15 cellular contexts compared by ENCODE assay signal in the genomic region with DNA sequence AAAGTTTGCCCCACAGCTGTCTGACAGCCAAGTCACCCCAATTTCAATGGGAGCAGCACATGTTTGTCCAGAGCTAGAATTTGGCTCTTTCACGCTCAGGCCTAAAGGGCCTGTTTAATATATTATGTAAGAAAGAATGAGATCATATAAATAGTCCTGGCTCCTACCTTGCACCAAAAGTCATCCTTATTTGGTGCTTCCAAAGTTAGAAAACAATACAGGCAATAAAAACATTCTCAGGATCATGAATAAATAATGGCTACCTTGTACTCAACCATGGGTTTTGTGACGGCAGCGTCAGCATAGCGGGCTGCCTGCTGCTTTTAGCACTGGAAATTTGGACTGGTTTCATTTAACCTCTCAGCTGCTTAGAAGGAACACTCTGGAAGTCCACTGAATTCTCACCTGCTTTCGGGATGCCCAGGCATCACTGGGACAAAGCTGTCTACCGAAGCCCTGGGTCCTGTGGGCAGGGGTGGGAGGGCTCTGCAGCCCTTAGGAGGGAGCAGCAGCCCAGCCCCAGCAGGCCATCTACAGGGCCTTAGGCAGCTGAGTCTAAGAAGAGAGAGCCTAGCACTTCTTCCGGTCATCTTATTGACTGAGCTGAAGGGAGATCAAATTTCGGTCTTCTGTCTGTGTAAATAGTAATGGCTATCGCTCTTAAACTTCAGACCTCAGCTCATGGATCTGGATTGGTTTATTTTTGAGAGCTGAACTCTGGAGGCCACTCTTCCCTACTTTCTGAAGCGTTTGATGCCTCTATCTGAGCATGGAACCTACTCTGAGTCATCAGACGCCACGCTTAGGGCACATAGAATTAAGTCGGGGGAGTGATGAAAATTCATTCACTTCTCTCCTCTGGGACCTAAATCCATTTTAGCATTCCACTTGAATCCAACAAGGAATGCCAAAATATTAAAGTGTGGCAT.
DNase-seq lines count a peak whose midpoint lies in the region; ATAC-seq and TF ChIP-seq lines count a peak whose summit lies in the region.
"Had no signal": no experiment of that assay in that cellular context is flagged by ENCODE, and none has a peak within 500 bp of the region (broad histone marks: within the 10 kb centered on the region; RNA-seq: fewer than 3 reads in every experiment).

No MANE protein-coding gene starts in this region.

- peak overlapping the region; percentile 11 for H3K4me3 Mint-ChIP-seq in neural progenitor cell

- in situ Hi-C loops in SK-MEL-5 (cut with HindIII; ENCODE audit: low pct_unique_long_range_greater_than_20kb, low sequenced_read_pairs), result no loop called here

- ATAC-seq in HG02870 (IDR thresholded peaks at IDR 0.05; ENCODE audit: unreplicated experiment), result no peak
- ATAC-seq in HG02642 (IDR thresholded peaks at IDR 0.05; ENCODE audit: poor library complexity, unreplicated experiment), result no peak
- ATAC-seq: left lung had no signal

- H3K9me3 Mint-ChIP-seq in neural progenitor cell, result no peaks in the 10 kb centered on the region

- no peak overlapping the region for H3K9ac ChIP-seq in neural progenitor cell

- no peaks in the 10 kb centered on the region for H3K36me3 Mint-ChIP-seq in neural progenitor cell

- TF ChIP-seq CTCF in A673 (conservative IDR thresholded peaks at IDR 0.05; ENCODE audit: low read depth, low read length), result no peak
- TF ChIP-seq CTCF in fibroblast of villous mesenchyme (IDR thresholded peaks at IDR 0.05; ENCODE audit: insufficient read depth, low read depth, low read length), result no peak
- TF ChIP-seq CTCF in neural progenitor cell (IDR thresholded peaks at IDR 0.05), result no peak

- peaks cover 5% of the 10 kb centered on the region for H3K27me3 Mint-ChIP-seq in neural progenitor cell (ENCODE audit: insufficient read depth, low read depth)

- H3K79me2 ChIP-seq in neural progenitor cell (ENCODE audit: low read depth), result no peaks in the 10 kb centered on the region

- peak overlapping the region; percentile 72 for H3K27ac Mint-ChIP-seq in neural progenitor cell

- H3K36me3 ChIP-seq in A673 (ENCODE audit: insufficient read depth, low read length, poor library complexity, severe bottlenecking) (no peaks in the 10 kb centered on the region), neural progenitor cell (no peaks in the 10 kb centered on the region)
- H3K36me3 ChIP-seq: left lung had no signal

- H3K4me1 ChIP-seq in A673 (ENCODE audit: insufficient read depth, low read length, poor library complexity, severe bottlenecking) (peaks cover 55% of the 10 kb centered on the region), neural progenitor cell (peaks cover 34% of the 10 kb centered on the region)

- H3K9me3 ChIP-seq in A673 (ENCODE audit: low read depth, low read length, poor library complexity, severe bottlenecking), result no peaks in the 10 kb centered on the region
- H3K9me3 ChIP-seq in neural progenitor cell (ENCODE audit: low read depth), result no peaks in the 10 kb centered on the region
- H3K9me3 ChIP-seq: left lung had no signal

- no peaks in the 10 kb centered on the region for H4K20me1 ChIP-seq in neural progenitor cell (ENCODE audit: low read depth)

- DNase-seq in A673 (ENCODE audit: low spot score) (peak; percentile 55), SK-MEL-5 (ENCODE audit: low read depth, low spot score) (peak; percentile 43), fibroblast of villous mesenchyme (ENCODE audit: low read depth) (peak; percentile 56), neural progenitor cell (ENCODE audit: low spot score) (no peak), RKO (ENCODE audit: low spot score) (no peak), NCI-H2171 (lab: John Stamatoyannopoulos, UW) (no peak)
- DNase-seq: activated CD4-positive, CD25-positive, alpha-beta regulatory T cell treated with anti-CD3 and anti-CD28 coated beads, Interleukin-2, amount 50 U/mL, for 72 hours; activated gamma-delta T cell; GOT3; left lung; NCI-H1105 treated with DMSO at 0.1 percent for 48 hours; OCI-M1; stimulated activated CD8-positive, alpha-beta memory T cell treated with anti-CD3 and anti-CD28 coated beads, Interleukin-4, amount 100 ng/mL, for 48 hours had no signal

- H3K27ac ChIP-seq in A673 (ENCODE audit: low read depth, low read length, poor library complexity, severe bottlenecking) (peak overlapping the region; percentile 11), neural progenitor cell (no peak overlapping the region)
- H3K27ac ChIP-seq: left lung had no signal

- no peaks in the 10 kb centered on the region for H3F3A ChIP-seq in neural progenitor cell (ENCODE audit: low read depth)

- H2AFZ ChIP-seq in neural progenitor cell (replicated peaks), result no peak overlapping the region

- no TSS peak for BruUV-seq in A673 (replicated peaks; lab: Mats Ljungman, UMichigan)

- H3K27me3 ChIP-seq in A673 (replicated peaks; ENCODE audit: insufficient read depth, low read depth, low read length, poor library complexity), result no peaks in the 10 kb centered on the region
- no peaks in the 10 kb centered on the region for H3K27me3 ChIP-seq in neural progenitor cell
- H3K27me3 ChIP-seq: left lung had no signal

- POLR2A ChIA-PET in A673 (lab: Charles Lee; ENCODE audit: low non-redundant PET), result no interaction called here

- intact Hi-C loops in A673 (cut with micrococcal nuclease; ENCODE audit: unreplicated experiment), result no loop called here

- no peak overlapping the region for H3K4me2 ChIP-seq in neural progenitor cell

- CTCF ChIA-PET in A673 (lab: Charles Lee), result no interaction called here

- H3K4me3 ChIP-seq in A673 (ENCODE audit: low read depth, low read length, poor library complexity, severe bottlenecking) (no peak overlapping the region), fibroblast of villous mesenchyme (ENCODE audit: low read depth, low read length) (no peak overlapping the region), neural progenitor cell (no peak overlapping the region)
- H3K4me3 ChIP-seq: left lung had no signal

- H3K4me1 Mint-ChIP-seq in neural progenitor cell, result peaks cover 77% of the 10 kb centered on the region

Comparison
In these comparisons a context has a peak if more than half of its experiments do, and no peak if none do; other contexts are left out.
1. DNase-seq: peak in A673 (single experiment), SK-MEL-5 (single experiment) and fibroblast of villous mesenchyme (single experiment); none in neural progenitor cell (single experiment), RKO (single experiment) and NCI-H2171 (single experiment).